In genomic region chr16:84726079-84726669, GRCh38 we compare ENCODE assay signal across 8 cellular contexts.
DNase-seq lines count a peak whose midpoint lies in the region; ATAC-seq and TF ChIP-seq lines count a peak whose summit lies in the region.

No MANE protein-coding gene starts in this region.

- DNase-seq in GM06990 (ENCODE audit: extremely low read depth, insufficient read length) (peak; percentile 37), HPDE6-E6E7 (ENCODE audit: extremely low spot score) (peak; percentile 73), activated T-cell treated with anti-CD3 and anti-CD28 coated beads for 1 hour (ENCODE audit: low read depth) (peak; percentile 89), epithelial cell of prostate (ENCODE audit: low read depth, low spot score) (no peak), middle frontal gyrus (ENCODE audit: extremely low spot score, low spot score) (peak; percentile 84)
- peak; percentile 52 to 58 for DNase-seq in stimulated activated CD8-positive, alpha-beta memory T cell treated with anti-CD3 and anti-CD28 coated beads, Interleukin-15, amount 100 ng/mL, for 48 hours (ENCODE audit: low read depth in 2 of 2)

- no peaks in the 10 kb centered on the region for H3K9me3 ChIP-seq in OCI-LY1 (ENCODE audit: low read length)

- H4K20me1 ChIP-seq in OCI-LY1 (ENCODE audit: insufficient read depth, low read length): no peaks in the 10 kb centered on the region; the same call in 1 of the 2 replicates

- H3K27ac ChIP-seq in OCI-LY1 (ENCODE audit: low read depth, low read length, poor library complexity, severe bottlenecking) (peak overlapping the region; percentile 79), epithelial cell of prostate (peak overlapping the region; percentile 44)

- no peaks in the 10 kb centered on the region for H3F3A ChIP-seq in OCI-LY1 (ENCODE audit: insufficient read depth, low read length)

- ATAC-seq in GM18520 (IDR thresholded peaks at IDR 0.05; ENCODE audit: unreplicated experiment): no peak

- H3K36me3 ChIP-seq in GM06990 (ENCODE audit: control insufficient read depth, insufficient read depth, low read length) (no peaks in the 10 kb centered on the region), OCI-LY1 (ENCODE audit: insufficient read depth, low read length) (peaks cover 10% of the 10 kb centered on the region; the same call in 1 of the 2 replicates)

- peaks cover 91% of the 10 kb centered on the region for H3K79me2 ChIP-seq in OCI-LY1 (ENCODE audit: insufficient read depth, low read length)

- TF ChIP-seq CTCF in GM06990 (IDR thresholded peaks at IDR 0.05; ENCODE audit: insufficient read depth, low read length, poor library complexity, severe bottlenecking): peak; percentile 89
- TF ChIP-seq CTCF in OCI-LY1 (IDR thresholded peaks at IDR 0.05; ENCODE audit: low read length): peak; percentile 99

- H3K9ac ChIP-seq in OCI-LY1 (ENCODE audit: low read length): peak overlapping the region; percentile 42; the same call in 1 of the 2 replicates

- H3K4me3 ChIP-seq in GM06990 (replicated peaks; ENCODE audit: low read depth, low read length) (peak overlapping the region; percentile 59), OCI-LY1 (ENCODE audit: low read depth, low read length, poor library complexity, severe bottlenecking) (peak overlapping the region; percentile 44)

- H3K9me2 ChIP-seq in OCI-LY1 (ENCODE audit: low read depth, low read length): no peaks in the 10 kb centered on the region

- H3K27me3 ChIP-seq in GM06990 (replicated peaks; ENCODE audit: control insufficient read depth, insufficient read depth, low read length) (no peaks in the 10 kb centered on the region), OCI-LY1 (ENCODE audit: insufficient read depth, low read length) (no peaks in the 10 kb centered on the region)

- no peak overlapping the region for H2AFZ ChIP-seq in OCI-LY1 (ENCODE audit: low read length)

- H3K4me2 ChIP-seq in OCI-LY1 (ENCODE audit: low read length): peak overlapping the region; percentile 62

- H3K4me1 ChIP-seq in OCI-LY1 (ENCODE audit: insufficient read depth, low read length, severe bottlenecking): peaks cover 80% of the 10 kb centered on the region
